Comparison of ENCODE assay signal across 9 cellular contexts in the genomic region with DNA sequence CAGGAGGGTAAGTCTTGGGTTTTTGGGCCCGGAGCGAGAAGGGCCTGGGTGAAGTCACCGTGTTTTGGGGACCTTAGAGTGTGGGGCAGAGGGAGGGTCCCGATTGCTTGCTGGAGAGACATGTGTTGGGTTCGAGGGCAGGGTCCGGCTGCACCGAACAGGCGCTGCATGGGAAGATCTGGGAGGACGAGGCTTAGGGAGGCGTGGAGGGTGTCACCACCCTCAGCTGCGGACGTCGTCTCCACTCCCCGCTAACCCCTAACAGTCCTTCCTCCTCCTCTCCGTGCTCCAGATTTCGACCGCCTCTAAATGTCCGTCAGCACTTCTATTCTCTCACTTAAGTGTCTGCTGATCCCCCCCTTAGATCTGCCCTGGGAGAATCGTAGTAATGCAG. TPM values are rescaled to one million over a fixed set of nuclear protein-coding genes. Genes with fewer than 3 reads are reported as not detected.
DNase-seq lines count a peak whose midpoint lies in the region; ATAC-seq and TF ChIP-seq lines count a peak whose summit lies in the region.
"Not testable (repeated sequence)": the region's sequence is repeated elsewhere in the genome, so short reads cannot be mapped to it uniquely, and the experiment has no call there.
"Had no signal": no experiment of that assay in that cellular context is flagged by ENCODE, and none has a peak within 500 bp of the region (broad histone marks: within the 10 kb centered on the region; RNA-seq: fewer than 3 reads in every experiment).

No MANE protein-coding gene starts in this region.

- H3K4me3 Mint-ChIP-seq in CD8-positive, alpha-beta memory T cell: peak overlapping the region; percentile 91 to 99 (median 92)
- peak overlapping the region; percentile 90 for H3K4me3 Mint-ChIP-seq in activated B cell treated with CpG ODN at 0.5 μM for 24 hours

- H3K36me3 ChIP-seq in CD8-positive, alpha-beta memory T cell (ENCODE audit: insufficient read depth, low read length); Loucy (ENCODE audit: insufficient read depth, low read length); body of pancreas (replicated peaks in 1 of 2; ENCODE audit: insufficient read depth in 1 of 2, low read depth in 2 of 2); trophoblast cell (ENCODE audit: control insufficient read depth in 1 of 2, insufficient read depth in 2 of 2, low read length in 2 of 2); thyroid gland: not testable (repeated sequence)

- H2AK5ac ChIP-seq in trophoblast cell (ENCODE audit: low read length): peak overlapping the region; percentile 72

- not testable (repeated sequence) for H3K9me2 ChIP-seq in Loucy (replicated peaks; ENCODE audit: low read depth, low read length)

- H4K20me1 ChIP-seq in Loucy (ENCODE audit: insufficient read depth, low read length, poor library complexity, severe bottlenecking): not testable (repeated sequence)

- H3K79me2 ChIP-seq in Loucy (ENCODE audit: insufficient read depth, low read length): peaks cover 30% of the 10 kb centered on the region
- H3K79me2 ChIP-seq in trophoblast cell (ENCODE audit: control insufficient read depth, insufficient read depth, low read length, poor library complexity): not testable (repeated sequence)

- peak overlapping the region; percentile 59 for H3K4me3 ChIP-seq in CD8-positive, alpha-beta memory T cell (ENCODE audit: low read length)
- H3K4me3 ChIP-seq in Loucy (ENCODE audit: low read length, poor library complexity, severe bottlenecking): peak overlapping the region; percentile 86
- peak overlapping the region; percentile 94 to 96 for H3K4me3 ChIP-seq in body of pancreas
- peak overlapping the region; percentile 71 for H3K4me3 ChIP-seq in fibroblast of the aortic adventitia (ENCODE audit: low read depth, low read length)
- H3K4me3 ChIP-seq in lower leg skin (ENCODE audit: low read depth, poor library complexity, severe bottlenecking): peak overlapping the region; percentile 94
- peak overlapping the region; percentile 88 for H3K4me3 ChIP-seq in trophoblast cell (ENCODE audit: low read depth, low read length)
- peak overlapping the region; percentile 12 to 99 (median 87) for H3K4me3 ChIP-seq in thyroid gland (replicated peaks in 1 of 3)

- not testable (repeated sequence) for H2AFZ ChIP-seq in Loucy (ENCODE audit: low read length)
- peak overlapping the region; percentile 85 for H2AFZ ChIP-seq in trophoblast cell (ENCODE audit: insufficient read depth, low read length, poor library complexity)

- not testable (repeated sequence) for H3K9me3 Mint-ChIP-seq in CD8-positive, alpha-beta memory T cell; activated B cell treated with CpG ODN at 0.5 μM for 24 hours

- peak overlapping the region; percentile 75 for H2BK5ac ChIP-seq in trophoblast cell (ENCODE audit: low read depth, low read length, poor library complexity)

- H2BK12ac ChIP-seq in trophoblast cell (ENCODE audit: low read length): not testable (repeated sequence)

- peak overlapping the region; percentile 63 to 94 (median 88) for H3K27ac Mint-ChIP-seq in CD8-positive, alpha-beta memory T cell
- peak overlapping the region; percentile 35 for H3K27ac Mint-ChIP-seq in activated B cell treated with CpG ODN at 0.5 μM for 24 hours

- POLR2A ChIA-PET in CD8-positive, alpha-beta memory T cell (lab: Charles Lee); activated B cell treated with CpG ODN at 0.5 μM for 24 hours (lab: Charles Lee): not testable (repeated sequence)

- peaks cover 15 to 32% (median 28%) of the 10 kb centered on the region in 3 donors for H3K4me1 Mint-ChIP-seq in CD8-positive, alpha-beta memory T cell
- peaks cover 22% of the 10 kb centered on the region for H3K4me1 Mint-ChIP-seq in activated B cell treated with CpG ODN at 0.5 μM for 24 hours

- H3K36me3 Mint-ChIP-seq in CD8-positive, alpha-beta memory T cell: peaks cover 0 to 18% (median 7%) of the 10 kb centered on the region in 3 donors
- peaks cover 14% of the 10 kb centered on the region for H3K36me3 Mint-ChIP-seq in activated B cell treated with CpG ODN at 0.5 μM for 24 hours (ENCODE audit: low read depth)

- not testable (repeated sequence) for TF ChIP-seq POLR2A in body of pancreas (IDR thresholded peaks at IDR 0.05); lower leg skin (IDR thresholded peaks at IDR 0.05); thyroid gland (IDR thresholded peaks at IDR 0.05)

- H4K8ac ChIP-seq in trophoblast cell (ENCODE audit: low read depth, low read length): peak overlapping the region; percentile 93

- peak overlapping the region; percentile 80 for H4K12ac ChIP-seq in trophoblast cell (ENCODE audit: low read depth, low read length)

- H3K4me1 ChIP-seq in CD8-positive, alpha-beta memory T cell (ENCODE audit: insufficient read depth, low read length); Loucy (ENCODE audit: insufficient read depth, low read length, poor library complexity, severe bottlenecking); body of pancreas; trophoblast cell (ENCODE audit: control insufficient read depth in 1 of 2, insufficient read depth in 2 of 2, low read length in 2 of 2); thyroid gland: not testable (repeated sequence)

- H3K23ac ChIP-seq in trophoblast cell (ENCODE audit: low read length): not testable (repeated sequence)

- H3K79me1 ChIP-seq in trophoblast cell (ENCODE audit: low read length): not testable (repeated sequence)

- peak overlapping the region; percentile 84 for H3K4me2 ChIP-seq in Loucy (ENCODE audit: low read depth, low read length, poor library complexity, severe bottlenecking)
- H3K4me2 ChIP-seq in trophoblast cell (ENCODE audit: low read length): peak overlapping the region; percentile 68

- H3K18ac ChIP-seq in trophoblast cell (ENCODE audit: low read length): peak overlapping the region; percentile 49

- intact Hi-C loops in activated B cell treated with CpG ODN at 0.5 μM for 24 hours (cut with micrococcal nuclease); body of pancreas (cut with DNase I); lower leg skin (cut with DNase I; ENCODE audit: low total_unique reads); thyroid gland (cut with DNase I): not testable (repeated sequence)

- H2BK120ac ChIP-seq in trophoblast cell (ENCODE audit: insufficient read depth, low read length, poor library complexity): peak overlapping the region; percentile 36

- H3K9me3 ChIP-seq in CD8-positive, alpha-beta memory T cell (ENCODE audit: low read length); Loucy (ENCODE audit: insufficient read depth, low read depth, low read length); body of pancreas; trophoblast cell (ENCODE audit: insufficient read depth, low read depth, low read length); thyroid gland: not testable (repeated sequence)

- H3K27me3 Mint-ChIP-seq in CD8-positive, alpha-beta memory T cell; activated B cell treated with CpG ODN at 0.5 μM for 24 hours: not testable (repeated sequence)

- peak overlapping the region; percentile 88 for H4K91ac ChIP-seq in trophoblast cell (ENCODE audit: low read depth, low read length)

- not testable (repeated sequence) for DNase-seq in CD8-positive, alpha-beta memory T cell; activated B cell treated with CpG ODN at 0.5 μM for 24 hours; fibroblast of the aortic adventitia (ENCODE audit: low read depth); trophoblast cell
- DNase-seq in body of pancreas: peak in 1 of 4 donors; percentile 6
- peak in 1 of 2 donors; percentile 85 for DNase-seq in lower leg skin (ENCODE audit: low spot score in 2 of 2)
- peak; percentile 1 to 3 for DNase-seq in thyroid gland

- peak overlapping the region; percentile 80 for H3K14ac ChIP-seq in trophoblast cell (ENCODE audit: low read length)

- WGBS in body of pancreas, 2 donors: 0 to 1% methylated on average over 7 to 19 of the region's 19 CpGs
- WGBS in lower leg skin, 2 donors: 0% methylated on average over 19 of the region's 19 CpGs
- no CpG with 5 or more reads among the region's 19 CpGs for WGBS in trophoblast cell (ENCODE audit: extremely low coverage, insufficient coverage, insufficient read length)
- WGBS in thyroid gland, 2 donors: 0 to 1% methylated on average over 16 to 17 of the region's 19 CpGs

- H3F3A ChIP-seq in Loucy (ENCODE audit: low read depth): not testable (repeated sequence)

- H3K27ac ChIP-seq in CD8-positive, alpha-beta memory T cell (ENCODE audit: low read depth, low read length): peak overlapping the region; percentile 67
- H3K27ac ChIP-seq in body of pancreas (peak overlapping the region; percentile 68 to 96 (median 93)), thyroid gland (peak overlapping the region; percentile 84 to 90 (median 87))
- H3K27ac ChIP-seq in trophoblast cell (ENCODE audit: low read depth, low read length): not testable (repeated sequence)

- H3K9ac ChIP-seq in Loucy (ENCODE audit: low read depth, low read length, poor library complexity, severe bottlenecking) (peak overlapping the region; percentile 87), trophoblast cell (ENCODE audit: low read length) (peak overlapping the region; percentile 77)

- CTCF ChIA-PET in CD8-positive, alpha-beta memory T cell (lab: Charles Lee); activated B cell treated with CpG ODN at 0.5 μM for 24 hours (lab: Charles Lee): not testable (repeated sequence)

- TF ChIP-seq CTCF in Loucy (conservative IDR thresholded peaks at IDR 0.05; ENCODE audit: low read length); activated B cell treated with CpG ODN at 0.5 μM for 24 hours (IDR thresholded peaks at IDR 0.05); body of pancreas (IDR thresholded peaks at IDR 0.05); fibroblast of the aortic adventitia (IDR thresholded peaks at IDR 0.05; ENCODE audit: insufficient read depth, low read length); lower leg skin (IDR thresholded peaks at IDR 0.05); thyroid gland (IDR thresholded peaks at IDR 0.05): not testable (repeated sequence)

- H3K4ac ChIP-seq in trophoblast cell (ENCODE audit: low read depth, low read length): peak overlapping the region; percentile 98

- not testable (repeated sequence) for ATAC-seq in activated B cell treated with CpG ODN at 0.5 μM for 24 hours (ENCODE audit: low read depth); body of pancreas

- H3K27me3 ChIP-seq in CD8-positive, alpha-beta memory T cell (ENCODE audit: insufficient read depth, low read length, poor library complexity, severe bottlenecking); Loucy (ENCODE audit: insufficient read depth, low read length, poor library complexity, severe bottlenecking); body of pancreas; trophoblast cell (ENCODE audit: insufficient read depth, low read length); thyroid gland: not testable (repeated sequence)

RNA-seq across cellular contexts. Expression of a gene that starts 6.8 kb away (rescaled TPM):
- under 1 TPM; 0.20 to 0.42 TPM for total RNA-seq in CD8-positive, alpha-beta memory T cell
- polyA plus RNA-seq in CD8-positive, alpha-beta memory T cell: 0.13 TPM
- total RNA-seq in activated B cell treated with CpG ODN at 0.5 μM for 24 hours: 0.59 TPM in 1 of 2 replicates, not detected in the other
- under 1 TPM in 1 of 2 donors, not detected in 1; 0.26 TPM for total RNA-seq in body of pancreas
- total RNA-seq in fibroblast of the aortic adventitia (ENCODE audit: low replicate concordance): 0.09 and 0.33 TPM in 2 replicates
- total RNA-seq in lower leg skin: under 1 TPM in 2 of 4 donors, not detected in 2; 0.15 to 0.19 TPM
- not detected in 2 replicates for polyA plus RNA-seq in trophoblast cell (2013)
- under 1 TPM in 2 of 4 donors, not detected in 2; 0.29 to 0.33 TPM for total RNA-seq in thyroid gland
- total RNA-seq: mesenteric fat pad had no signal

RNA-seq across cellular contexts. Expression of a gene that starts 39.5 kb away (rescaled TPM):
- under 1 TPM in 1 of 2 experiments, not detected in 1; 0.42 TPM for total RNA-seq in CD8-positive, alpha-beta memory T cell
- 0.16 TPM for polyA plus RNA-seq in CD8-positive, alpha-beta memory T cell
- total RNA-seq in activated B cell treated with CpG ODN at 0.5 μM for 24 hours: 3.2 and 3.4 TPM in 2 replicates
- 1 to 10 TPM; 2.3 to 7.3 TPM for total RNA-seq in body of pancreas
- total RNA-seq in fibroblast of the aortic adventitia (ENCODE audit: low replicate concordance): 0.16 and 0.18 TPM in 2 replicates
- total RNA-seq in lower leg skin: 1 to 10 TPM; 1.6 to 2.6 (median 2.0) TPM
- polyA plus RNA-seq in trophoblast cell (2013): 0.69 and 0.89 TPM in 2 replicates
- total RNA-seq in thyroid gland: 10 to 100 TPM in 1 of 4 donors, 1 to 10 TPM in 3; 1.0 to 10.8 (median 1.3) TPM
